Comparison of ENCODE assay signal across 13 cellular contexts in genomic region chr7:23893172-23893941, GRCh38.
DNase-seq lines count a peak whose midpoint lies in the region; ATAC-seq and TF ChIP-seq lines count a peak whose summit lies in the region.
"Had no signal": no experiment of that assay in that cellular context is flagged by ENCODE, and none has a peak within 500 bp of the region (broad histone marks: within the 10 kb centered on the region; RNA-seq: fewer than 3 reads in every experiment).

No MANE protein-coding gene starts in this region.

- peaks cover 10% of the 10 kb centered on the region for H3F3A ChIP-seq in smooth muscle cell (ENCODE audit: low read depth)

- POLR2A ChIA-PET in activated CD8-positive, alpha-beta T cell treated with anti-CD3 and anti-CD28 coated beads for 36 hours (lab: Charles Lee) = no interaction called here
- POLR2A ChIA-PET in activated CD8-positive, alpha-beta T cell treated with anti-CD3 and anti-CD28 coated beads, Interleukin-2, amount 10 ng/mL, durations not matched to agents 7 days and 5 days (lab: Charles Lee) = interaction anchor here (0.6 to 0.7 kb wide), 2 partner anchors 314 to 662 kb away, joined by 3 read pairs; no protein-coding TSS in a partner anchor
- POLR2A ChIA-PET in CD8-positive, alpha-beta memory T cell (lab: Charles Lee) = no interaction called here

- intact Hi-C loops in activated CD8-positive, alpha-beta T cell treated with anti-CD3 and anti-CD28 coated beads for 36 hours (cut with micrococcal nuclease) = no loop called here
- intact Hi-C loops in Right ventricle myocardium superior (cut with DNase I) = no loop called here

- WGBS in smooth muscle cell (ENCODE audit: low lambda C conversion rate) = 91% methylated on average over 7 of the region's 7 CpGs

- peak overlapping the region; percentile 94 for H3K27ac ChIP-seq in smooth muscle cell (ENCODE audit: low read depth)
- H3K27ac ChIP-seq in CD8-positive, alpha-beta memory T cell (ENCODE audit: low read depth, low read length) = no peak overlapping the region
- H3K27ac ChIP-seq: heart left ventricle, thoracic aorta had no signal

- no peaks in the 10 kb centered on the region for H4K20me1 ChIP-seq in smooth muscle cell (ENCODE audit: low read depth)

- CTCF ChIA-PET in activated CD8-positive, alpha-beta T cell treated with anti-CD3 and anti-CD28 coated beads for 36 hours (lab: Charles Lee) = interaction anchor here (0.7 kb wide), 1 partner anchor 28 kb away, joined by 3 read pairs; no protein-coding TSS in a partner anchor
- CTCF ChIA-PET in activated CD8-positive, alpha-beta T cell treated with anti-CD3 and anti-CD28 coated beads, Interleukin-2, amount 10 ng/mL, durations not matched to agents 7 days and 5 days (lab: Charles Lee) = interaction anchor here (0.5 to 0.9 kb wide), 2 partner anchors 31 to 342 kb away, joined by 3 to 4 read pairs; no protein-coding TSS in a partner anchor
- CTCF ChIA-PET in CD8-positive, alpha-beta memory T cell (lab: Charles Lee) = interaction anchor here (1.1 kb wide), 1 partner anchor 9 kb away, joined by 3 read pairs; no protein-coding TSS in a partner anchor

- peaks cover 31% of the 10 kb centered on the region for H3K4me1 Mint-ChIP-seq in activated CD8-positive, alpha-beta T cell treated with anti-CD3 and anti-CD28 coated beads for 36 hours (ENCODE audit: low read depth)
- peaks cover 34% of the 10 kb centered on the region for H3K4me1 Mint-ChIP-seq in activated CD8-positive, alpha-beta T cell treated with anti-CD3 and anti-CD28 coated beads, Interleukin-2, amount 10 ng/mL, durations not matched to agents 7 days and 5 days (ENCODE audit: low read depth)
- peaks cover 19 to 27% (median 24%) of the 10 kb centered on the region in 3 donors for H3K4me1 Mint-ChIP-seq in CD8-positive, alpha-beta memory T cell

- H3K9me3 ChIP-seq in smooth muscle cell (replicated peaks; ENCODE audit: low read depth) = no peaks in the 10 kb centered on the region
- H3K9me3 ChIP-seq in CD8-positive, alpha-beta memory T cell (ENCODE audit: low read length) = no peaks in the 10 kb centered on the region
- H3K9me3 ChIP-seq: thoracic aorta had no signal

- no peak for ATAC-seq in activated CD8-positive, alpha-beta T cell treated with anti-CD3 and anti-CD28 coated beads for 36 hours
- no peak for ATAC-seq in activated CD8-positive, alpha-beta T cell treated with anti-CD3 and anti-CD28 coated beads, Interleukin-2, amount 10 ng/mL, durations not matched to agents 7 days and 5 days
- no peak for ATAC-seq in Right ventricle myocardium superior (ENCODE audit: poor library complexity)

- H3K9me3 Mint-ChIP-seq in activated CD8-positive, alpha-beta T cell treated with anti-CD3 and anti-CD28 coated beads for 36 hours = peaks cover 2% of the 10 kb centered on the region
- no peaks in the 10 kb centered on the region for H3K9me3 Mint-ChIP-seq in activated CD8-positive, alpha-beta T cell treated with anti-CD3 and anti-CD28 coated beads, Interleukin-2, amount 10 ng/mL, durations not matched to agents 7 days and 5 days (ENCODE audit: insufficient read depth)
- H3K9me3 Mint-ChIP-seq in CD8-positive, alpha-beta memory T cell = peaks cover 0 to 8% (median 0%) of the 10 kb centered on the region in 5 donors

- H3K36me3 Mint-ChIP-seq in activated CD8-positive, alpha-beta T cell treated with anti-CD3 and anti-CD28 coated beads for 36 hours (ENCODE audit: low read depth) = no peaks in the 10 kb centered on the region
- no peaks in the 10 kb centered on the region for H3K36me3 Mint-ChIP-seq in activated CD8-positive, alpha-beta T cell treated with anti-CD3 and anti-CD28 coated beads, Interleukin-2, amount 10 ng/mL, durations not matched to agents 7 days and 5 days (ENCODE audit: low read depth)
- H3K36me3 Mint-ChIP-seq in CD8-positive, alpha-beta memory T cell = no peaks in the 10 kb centered on the region

- H3K36me3 ChIP-seq in smooth muscle cell (ENCODE audit: low read depth) = no peaks in the 10 kb centered on the region
- H3K36me3 ChIP-seq in CD8-positive, alpha-beta memory T cell (ENCODE audit: insufficient read depth, low read length) = no peaks in the 10 kb centered on the region
- H3K36me3 ChIP-seq: heart left ventricle, thoracic aorta had no signal

- no peaks in the 10 kb centered on the region for H3K27me3 ChIP-seq in smooth muscle cell (ENCODE audit: low read depth)
- H3K27me3 ChIP-seq in CD8-positive, alpha-beta memory T cell (ENCODE audit: insufficient read depth, low read length, poor library complexity, severe bottlenecking) = peaks cover 3% of the 10 kb centered on the region

- H3K79me2 ChIP-seq in smooth muscle cell (ENCODE audit: low read depth) = no peaks in the 10 kb centered on the region

- no peak for DNase-seq in activated CD8-positive, alpha-beta T cell treated with anti-CD3 and anti-CD28 coated beads for 36 hours
- no peak for DNase-seq in activated CD8-positive, alpha-beta T cell treated with anti-CD3 and anti-CD28 coated beads, Interleukin-2, amount 10 ng/mL, durations not matched to agents 7 days and 5 days
- DNase-seq in SW480 (ENCODE audit: low spot score) = peak; percentile 60
- peak; percentile 82 for DNase-seq in fibroblast of the aortic adventitia (ENCODE audit: low read depth)
- no peak for DNase-seq in smooth muscle cell (lab: John Stamatoyannopoulos, UW; ENCODE audit: unreplicated experiment)
- DNase-seq in Right ventricle myocardium superior = no peak
- DNase-seq in SIG-M5 (lab: John Stamatoyannopoulos, UW) = no peak
- no peak for DNase-seq in CD8-positive, alpha-beta memory T cell
- DNase-seq: dermis blood vessel endothelial cell, GOT3, heart left ventricle, NCI-H146 had no signal

- H3K4me2 ChIP-seq in smooth muscle cell = peak overlapping the region; percentile 78

- peak overlapping the region; percentile 82 for H3K9ac ChIP-seq in smooth muscle cell (ENCODE audit: low read depth)

- H2AFZ ChIP-seq in smooth muscle cell (ENCODE audit: low read depth) = no peak overlapping the region

- H3K4me1 ChIP-seq in smooth muscle cell (ENCODE audit: low read depth) = peaks cover 8% of the 10 kb centered on the region
- peaks cover 19% of the 10 kb centered on the region for H3K4me1 ChIP-seq in CD8-positive, alpha-beta memory T cell (ENCODE audit: insufficient read depth, low read length)
- H3K4me1 ChIP-seq: heart left ventricle had no signal

- TF ChIP-seq CTCF in activated CD8-positive, alpha-beta T cell treated with anti-CD3 and anti-CD28 coated beads for 36 hours (IDR thresholded peaks at IDR 0.05) = no peak
- TF ChIP-seq CTCF in fibroblast of the aortic adventitia (IDR thresholded peaks at IDR 0.05; ENCODE audit: insufficient read depth, low read length) (peak; percentile 11), smooth muscle cell (IDR thresholded peaks at IDR 0.05; ENCODE audit: borderline replicate concordance, insufficient read depth, poor library complexity, severe bottlenecking) (no peak)

- H3K4me3 ChIP-seq in fibroblast of the aortic adventitia (ENCODE audit: low read depth, low read length) = no peak overlapping the region
- no peak overlapping the region for H3K4me3 ChIP-seq in smooth muscle cell
- no peak overlapping the region for H3K4me3 ChIP-seq in CD8-positive, alpha-beta memory T cell (ENCODE audit: low read length)
- H3K4me3 ChIP-seq: heart left ventricle, thoracic aorta had no signal

- no peak overlapping the region for H3K4me3 Mint-ChIP-seq in activated CD8-positive, alpha-beta T cell treated with anti-CD3 and anti-CD28 coated beads for 36 hours
- no peak overlapping the region for H3K4me3 Mint-ChIP-seq in activated CD8-positive, alpha-beta T cell treated with anti-CD3 and anti-CD28 coated beads, Interleukin-2, amount 10 ng/mL, durations not matched to agents 7 days and 5 days
- H3K4me3 Mint-ChIP-seq in CD8-positive, alpha-beta memory T cell = no peak overlapping the region

- H3K27me3 Mint-ChIP-seq in activated CD8-positive, alpha-beta T cell treated with anti-CD3 and anti-CD28 coated beads for 36 hours = peaks cover 14% of the 10 kb centered on the region
- H3K27me3 Mint-ChIP-seq in activated CD8-positive, alpha-beta T cell treated with anti-CD3 and anti-CD28 coated beads, Interleukin-2, amount 10 ng/mL, durations not matched to agents 7 days and 5 days (ENCODE audit: low read depth) = peaks cover 13% of the 10 kb centered on the region
- peaks cover 6 to 9% of the 10 kb centered on the region in 2 donors for H3K27me3 Mint-ChIP-seq in CD8-positive, alpha-beta memory T cell

- peak overlapping the region; percentile 6 for H3K27ac Mint-ChIP-seq in activated CD8-positive, alpha-beta T cell treated with anti-CD3 and anti-CD28 coated beads for 36 hours
- no peak overlapping the region for H3K27ac Mint-ChIP-seq in activated CD8-positive, alpha-beta T cell treated with anti-CD3 and anti-CD28 coated beads, Interleukin-2, amount 10 ng/mL, durations not matched to agents 7 days and 5 days
- H3K27ac Mint-ChIP-seq in CD8-positive, alpha-beta memory T cell = peak overlapping the region in 1 of 8 donors; percentile 31

Comparison
In these comparisons a context has a peak if more than half of its experiments do, and no peak if none do; other contexts are left out.
1. DNase-seq: peak in SW480 (single experiment) and fibroblast of the aortic adventitia (single experiment); none in activated CD8-positive, alpha-beta T cell treated with anti-CD3 and anti-CD28 coated beads for 36 hours (single experiment), activated CD8-positive, alpha-beta T cell treated with anti-CD3 and anti-CD28 coated beads, Interleukin-2, amount 10 ng/mL, durations not matched to agents 7 days and 5 days (single experiment), smooth muscle cell (single experiment), Right ventricle myocardium superior (single experiment), SIG-M5 (single experiment) and CD8-positive, alpha-beta memory T cell (0 of 5).